In the genomic region with DNA sequence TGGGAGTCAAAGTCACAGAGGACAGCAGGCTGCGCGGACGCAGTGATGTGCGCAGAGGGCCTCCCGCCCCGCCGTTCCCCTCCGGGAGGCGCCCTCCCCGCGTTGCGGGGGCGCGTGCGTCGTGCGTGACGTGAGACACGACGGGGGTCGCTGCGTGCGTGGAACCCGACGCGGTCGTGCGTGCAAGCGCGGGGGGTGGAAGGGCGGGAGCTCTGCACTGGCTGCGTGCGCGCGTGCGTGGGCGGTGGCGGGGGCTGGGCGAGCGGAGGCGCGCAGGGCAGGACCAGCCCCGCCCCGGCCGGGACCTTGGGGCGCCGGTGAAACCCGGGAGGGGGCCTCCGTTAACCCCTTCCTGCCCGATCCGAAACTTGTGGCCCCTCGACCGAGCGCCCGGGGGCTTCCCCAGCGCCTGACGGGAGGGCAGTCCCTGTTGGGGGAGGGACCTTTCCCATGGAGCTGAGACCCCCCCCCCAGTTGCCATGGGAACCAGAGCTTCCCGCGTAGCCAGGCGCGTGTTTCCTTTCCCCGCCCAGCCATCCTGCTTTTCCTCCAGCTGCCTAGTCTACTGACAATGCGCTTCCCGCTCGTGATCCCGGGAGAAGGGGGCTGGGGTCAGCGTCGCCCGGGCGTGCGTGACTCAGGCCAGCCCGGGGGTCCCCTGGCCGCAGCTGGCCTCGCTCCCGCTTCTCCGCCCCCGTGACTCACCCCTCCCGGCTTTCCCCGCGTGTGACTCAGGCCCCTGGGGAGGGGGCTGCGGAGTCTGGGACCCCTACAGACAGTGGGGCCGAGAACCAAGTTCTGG, we compare ENCODE assay signal across 8 cellular contexts. TPM values are rescaled to one million over a fixed set of nuclear protein-coding genes. Genes with fewer than 3 reads are reported as not detected.
A peak's percentile ranks its signal among the peaks of the same experiment; 100 is the strongest.
DNase-seq lines count a peak whose midpoint lies in the region; FAIRE-seq and TF ChIP-seq lines count a peak whose summit lies in the region.

No MANE protein-coding gene starts in this region.

- no peaks in the 10 kb centered on the region for H3K79me2 ChIP-seq in neural cell (replicated peaks; ENCODE audit: insufficient read depth, low read length)

- peak overlapping the region; percentile 85 for H3K4me3 Mint-ChIP-seq in activated T-helper 2 cell treated with anti-CD3 and anti-CD28 coated beads, Interferon-gamma antibody, Interleukin-2, Interleukin-4, amounts not matched to agents 10 μg/mL and 5 μg/mL and 100 μg/mL, durations not matched to agents 14 hours and 24 hours and 36 hours (ENCODE audit: low read depth)
- H3K4me3 Mint-ChIP-seq in stimulated activated naive CD8-positive, alpha-beta T cell treated with anti-CD3 and anti-CD28 coated beads, Interleukin-15, Interleukin-2, amounts not matched to agents 100 ng/mL and 50 ng/mL, for 24 hours: no peak overlapping the region

- TF ChIP-seq EP300 in neural cell (conservative IDR thresholded peaks at IDR 0.05; ENCODE audit: poor library complexity, severe bottlenecking): peak; percentile 68

- H3K9me2 ChIP-seq in neural cell (ENCODE audit: insufficient read depth, low read length): no peaks in the 10 kb centered on the region

- H3K9ac ChIP-seq in neural cell (ENCODE audit: low read length): peak overlapping the region; percentile 85

- no peaks in the 10 kb centered on the region for H3K36me3 ChIP-seq in neural cell (ENCODE audit: insufficient read depth, low read length)

- no peak for FAIRE-seq in RCC 7860 (lab: Jason Lieb, UNC)

- DNase-seq in NCI-H1436 (lab: John Stamatoyannopoulos, UW) (peak; percentile 63), NCI-H1436 treated with DMSO at 0.1 percent for 48 hours (lab: John Stamatoyannopoulos, UW) (no peak), HT-29 (ENCODE audit: low spot score) (peak; percentile 60), RCC 7860 (ENCODE audit: low spot score) (peak; percentile 87), fibroblast of the aortic adventitia (ENCODE audit: low read depth) (peak; percentile 91)
- peak; percentile 82 for DNase-seq in activated T-helper 2 cell treated with anti-CD3 and anti-CD28 coated beads, Interferon-gamma antibody, Interleukin-2, Interleukin-4, amounts not matched to agents 10 μg/mL and 5 μg/mL and 100 μg/mL, durations not matched to agents 14 hours and 24 hours and 36 hours (ENCODE audit: low spot score)

- no peaks in the 10 kb centered on the region for H3K9me3 Mint-ChIP-seq in activated T-helper 2 cell treated with anti-CD3 and anti-CD28 coated beads, Interferon-gamma antibody, Interleukin-2, Interleukin-4, amounts not matched to agents 10 μg/mL and 5 μg/mL and 100 μg/mL, durations not matched to agents 14 hours and 24 hours and 36 hours
- H3K9me3 Mint-ChIP-seq in stimulated activated naive CD8-positive, alpha-beta T cell treated with anti-CD3 and anti-CD28 coated beads, Interleukin-15, Interleukin-2, amounts not matched to agents 100 ng/mL and 50 ng/mL, for 24 hours: no peaks in the 10 kb centered on the region

- peak overlapping the region; percentile 99 for H3K27ac Mint-ChIP-seq in activated T-helper 2 cell treated with anti-CD3 and anti-CD28 coated beads, Interferon-gamma antibody, Interleukin-2, Interleukin-4, amounts not matched to agents 10 μg/mL and 5 μg/mL and 100 μg/mL, durations not matched to agents 14 hours and 24 hours and 36 hours
- peak overlapping the region; percentile 97 for H3K27ac Mint-ChIP-seq in stimulated activated naive CD8-positive, alpha-beta T cell treated with anti-CD3 and anti-CD28 coated beads, Interleukin-15, Interleukin-2, amounts not matched to agents 100 ng/mL and 50 ng/mL, for 24 hours

- H3K4me1 Mint-ChIP-seq in activated T-helper 2 cell treated with anti-CD3 and anti-CD28 coated beads, Interferon-gamma antibody, Interleukin-2, Interleukin-4, amounts not matched to agents 10 μg/mL and 5 μg/mL and 100 μg/mL, durations not matched to agents 14 hours and 24 hours and 36 hours (ENCODE audit: low read depth): peaks cover 23% of the 10 kb centered on the region
- H3K4me1 Mint-ChIP-seq in stimulated activated naive CD8-positive, alpha-beta T cell treated with anti-CD3 and anti-CD28 coated beads, Interleukin-15, Interleukin-2, amounts not matched to agents 100 ng/mL and 50 ng/mL, for 24 hours (ENCODE audit: low read depth): peaks cover 43% of the 10 kb centered on the region

- intact Hi-C loops in activated T-helper 2 cell treated with anti-CD3 and anti-CD28 coated beads, Interferon-gamma antibody, Interleukin-2, Interleukin-4, amounts not matched to agents 10 μg/mL and 5 μg/mL and 100 μg/mL, durations not matched to agents 14 hours and 24 hours and 36 hours (cut with micrococcal nuclease): loop anchor here (1.0 kb wide), 1 partner anchor 9 kb away; a partner anchor contains a TSS

- no peaks in the 10 kb centered on the region for H3K9me3 ChIP-seq in neural cell (ENCODE audit: low read length)

- H3K27me3 Mint-ChIP-seq in activated T-helper 2 cell treated with anti-CD3 and anti-CD28 coated beads, Interferon-gamma antibody, Interleukin-2, Interleukin-4, amounts not matched to agents 10 μg/mL and 5 μg/mL and 100 μg/mL, durations not matched to agents 14 hours and 24 hours and 36 hours (ENCODE audit: low read depth): no peaks in the 10 kb centered on the region
- H3K27me3 Mint-ChIP-seq in stimulated activated naive CD8-positive, alpha-beta T cell treated with anti-CD3 and anti-CD28 coated beads, Interleukin-15, Interleukin-2, amounts not matched to agents 100 ng/mL and 50 ng/mL, for 24 hours: no peaks in the 10 kb centered on the region

- no peak for TF ChIP-seq RAD21 in neural cell (conservative IDR thresholded peaks at IDR 0.05)

- H3K4me3 ChIP-seq in fibroblast of the aortic adventitia (ENCODE audit: low read depth, low read length) (peak overlapping the region; percentile 60), neural cell (ENCODE audit: low read length) (peak overlapping the region; percentile 75)

- H3K36me3 Mint-ChIP-seq in activated T-helper 2 cell treated with anti-CD3 and anti-CD28 coated beads, Interferon-gamma antibody, Interleukin-2, Interleukin-4, amounts not matched to agents 10 μg/mL and 5 μg/mL and 100 μg/mL, durations not matched to agents 14 hours and 24 hours and 36 hours (ENCODE audit: low read depth): no peaks in the 10 kb centered on the region
- H3K36me3 Mint-ChIP-seq in stimulated activated naive CD8-positive, alpha-beta T cell treated with anti-CD3 and anti-CD28 coated beads, Interleukin-15, Interleukin-2, amounts not matched to agents 100 ng/mL and 50 ng/mL, for 24 hours (ENCODE audit: low read depth): no peaks in the 10 kb centered on the region

- no peaks in the 10 kb centered on the region for H3K27me3 ChIP-seq in neural cell (ENCODE audit: insufficient read depth, low read depth, low read length)

- H4K20me1 ChIP-seq in neural cell (ENCODE audit: insufficient read depth): no peaks in the 10 kb centered on the region

- TF ChIP-seq CTCF in fibroblast of the aortic adventitia (IDR thresholded peaks at IDR 0.05; ENCODE audit: insufficient read depth, low read length) (no peak), neural cell (IDR thresholded peaks at IDR 0.05; ENCODE audit: poor library complexity, severe bottlenecking) (peak; percentile 36)

- peak overlapping the region; percentile 70 for H3K27ac ChIP-seq in neural cell (ENCODE audit: low read length)

- peak overlapping the region; percentile 70 for H3K4me2 ChIP-seq in neural cell (ENCODE audit: low read length)

- no peaks in the 10 kb centered on the region for H3F3A ChIP-seq in neural cell (ENCODE audit: insufficient read depth, low read length, poor library complexity, severe bottlenecking)

- peak overlapping the region; percentile 31 for H2AFZ ChIP-seq in neural cell (ENCODE audit: low read depth, low read length)

TF ChIP-seq in neural cell, 6 proteins besides CTCF, POLR2A, EP300 and RAD21 (continues in another document):
- TF ChIP-seq TAF1 (IDR thresholded peaks at IDR 0.05; ENCODE audit: low read depth): no peak

RNA-seq across cellular contexts. Expression of a gene that starts 7.3 kb away (rescaled TPM):
- 64.1 and 72.2 TPM in 2 replicates for total RNA-seq in HT-29 (2014; rRNA removed; shearing (Covaris generic))
- 18.3 and 25.1 TPM in 2 replicates for total RNA-seq in activated T-helper 2 cell treated with anti-CD3 and anti-CD28 coated beads, Interferon-gamma antibody, Interleukin-2, Interleukin-4, amounts not matched to agents 10 μg/mL and 5 μg/mL and 100 μg/mL, durations not matched to agents 14 hours and 24 hours and 36 hours
- total RNA-seq in fibroblast of the aortic adventitia (ENCODE audit: low replicate concordance): 15.5 and 31.2 TPM in 2 replicates
- polyA plus RNA-seq in neural cell: 28.4 and 44.3 TPM in 2 replicates
- 14.9 and 16.1 TPM in 2 replicates for polyA minus RNA-seq in neural cell

RNA-seq across cellular contexts. Expression of a gene that starts 8.7 kb away (rescaled TPM):
- total RNA-seq in HT-29 (2014; rRNA removed; shearing (Covaris generic)): 568 and 620 TPM in 2 replicates
- total RNA-seq in activated T-helper 2 cell treated with anti-CD3 and anti-CD28 coated beads, Interferon-gamma antibody, Interleukin-2, Interleukin-4, amounts not matched to agents 10 μg/mL and 5 μg/mL and 100 μg/mL, durations not matched to agents 14 hours and 24 hours and 36 hours: 333 and 351 TPM in 2 replicates
- total RNA-seq in fibroblast of the aortic adventitia (ENCODE audit: low replicate concordance): 87.9 and 263 TPM in 2 replicates
- polyA plus RNA-seq in neural cell: 18.7 and 29.4 TPM in 2 replicates
- 14.1 and 26.8 TPM in 2 replicates for polyA minus RNA-seq in neural cell

RNA-seq across cellular contexts. Expression of a gene that starts 19.0 kb away (rescaled TPM):
- 378 and 396 TPM in 2 replicates for total RNA-seq in HT-29 (2014; rRNA removed; shearing (Covaris generic))
- total RNA-seq in activated T-helper 2 cell treated with anti-CD3 and anti-CD28 coated beads, Interferon-gamma antibody, Interleukin-2, Interleukin-4, amounts not matched to agents 10 μg/mL and 5 μg/mL and 100 μg/mL, durations not matched to agents 14 hours and 24 hours and 36 hours: 274 and 279 TPM in 2 replicates
- 66.7 and 163 TPM in 2 replicates for total RNA-seq in fibroblast of the aortic adventitia (ENCODE audit: low replicate concordance)
- polyA plus RNA-seq in neural cell: 832 and 882 TPM in 2 replicates
- polyA minus RNA-seq in neural cell: 318 and 324 TPM in 2 replicates

RNA-seq across cellular contexts. Expression of a gene that starts 19.2 kb away (rescaled TPM):
- total RNA-seq in HT-29 (2014; rRNA removed; shearing (Covaris generic)): 0.10 TPM in 1 of 2 replicates, not detected in the other
- 28.6 and 29.8 TPM in 2 replicates for total RNA-seq in activated T-helper 2 cell treated with anti-CD3 and anti-CD28 coated beads, Interferon-gamma antibody, Interleukin-2, Interleukin-4, amounts not matched to agents 10 μg/mL and 5 μg/mL and 100 μg/mL, durations not matched to agents 14 hours and 24 hours and 36 hours
- total RNA-seq in fibroblast of the aortic adventitia (ENCODE audit: low replicate concordance): not detected in 2 replicates
- polyA plus RNA-seq in neural cell: not detected in 2 replicates
- polyA minus RNA-seq in neural cell: not detected in 2 replicates

RNA-seq across cellular contexts. Expression of a gene that starts 23.8 kb away (rescaled TPM):
- total RNA-seq in HT-29 (2014; rRNA removed; shearing (Covaris generic)): 48.2 and 55.4 TPM in 2 replicates
- total RNA-seq in activated T-helper 2 cell treated with anti-CD3 and anti-CD28 coated beads, Interferon-gamma antibody, Interleukin-2, Interleukin-4, amounts not matched to agents 10 μg/mL and 5 μg/mL and 100 μg/mL, durations not matched to agents 14 hours and 24 hours and 36 hours: 38.3 and 40.6 TPM in 2 replicates
- total RNA-seq in fibroblast of the aortic adventitia (ENCODE audit: low replicate concordance): 12.8 and 37.4 TPM in 2 replicates
- polyA plus RNA-seq in neural cell: 25.7 and 28.2 TPM in 2 replicates
- 14.1 and 14.8 TPM in 2 replicates for polyA minus RNA-seq in neural cell
